21 cellular contexts compared by ENCODE assay signal in genomic region chr1:231701306-231701705, GRCh38.
"Had no signal": no experiment of that assay in that cellular context is flagged by ENCODE, and none has a peak within 500 bp of the region (broad histone marks: within the 10 kb centered on the region; RNA-seq: fewer than 3 reads in every experiment).

No MANE protein-coding gene starts in this region.

- H3K9me3 Mint-ChIP-seq: IgD-negative memory B cell had no signal

- ATAC-seq: HepG2, K562, Panc1, PC-3 had no signal

- H3K4me3 ChIP-seq: K562 had no signal

- H3K27ac Mint-ChIP-seq: IgD-negative memory B cell had no signal

- H3K9me3 ChIP-seq: SK-N-SH had no signal

- H3K4me3 Mint-ChIP-seq: IgD-negative memory B cell had no signal

- H3K9ac ChIP-seq: KMS-11, SK-N-SH had no signal

- H3K4me2 ChIP-seq: KMS-11, SK-N-SH had no signal

- DNase-seq: Kasumi-1, MM.1S, MV-4-11, NCI-H1092, NCI-H1105 treated with DMSO at 0.1 percent for 48 hours, NCI-H1417 treated with DMSO at 0.1 percent for 48 hours, NCI-H1694 treated with DMSO at 0.1 percent for 48 hours, NCI-H2081, NCI-H2107, NCI-H2227 treated with DMSO at 0.1 percent for 48 hours, NCI-H524, NCI-H774, PC-3, SHP77, SK-N-SH had no signal

- H3K27ac ChIP-seq: KMS-11, RWPE1 had no signal

- H3K9me2 ChIP-seq: SK-N-SH had no signal
